ENCODE assay signal across 1 cellular context in genomic region chr3:25457642-25458419, GRCh38.
TF ChIP-seq lines count a peak whose summit lies in the region.

No MANE protein-coding gene starts in this region.

TF ChIP-seq in HEK293, 187 proteins besides CTCF, POLR2A, EP300 and RAD21 (continued from another document):
- peak; percentile 89 for TF ChIP-seq ATF2 (tag by site-specific recombination; IDR thresholded peaks at IDR 0.05; ENCODE audit: low read depth)
- TF ChIP-seq TSHZ1 (tag by site-specific recombination; IDR thresholded peaks at IDR 0.05; ENCODE audit: borderline replicate concordance), result no peak
- peak; percentile 16; the same call in 1 of the 2 replicates for TF ChIP-seq PRDM6 (tag by site-specific recombination; IDR thresholded peaks at IDR 0.05)
- TF ChIP-seq ZNF530 (tag by site-specific recombination; IDR thresholded peaks at IDR 0.05; ENCODE audit: low read depth), result no peak
